In genomic region chr11:45087301-45087700, GRCh38 we compare ENCODE assay signal across 14 cellular contexts. TPM values are rescaled to one million over a fixed set of nuclear protein-coding genes. Genes with fewer than 3 reads are reported as not detected.
A peak's percentile ranks its signal among the peaks of the same experiment; 100 is the strongest.
DNase-seq lines count a peak whose midpoint lies in the region; ATAC-seq and TF ChIP-seq lines count a peak whose summit lies in the region.
"Had no signal": no experiment of that assay in that cellular context is flagged by ENCODE, and none has a peak within 500 bp of the region (broad histone marks: within the 10 kb centered on the region; RNA-seq: fewer than 3 reads in every experiment).

No MANE protein-coding gene starts in this region.

- ATAC-seq in stimulated activated memory B cell treated with anti-CD40 and anti-IgM and Interleukin-4, amounts not matched to agents 10 μg/mL and 1 μg/mL and 100 μg/mL, for 72 hours: peak; percentile 32
- ATAC-seq in natural killer cell (no peak), HG02588 (IDR thresholded peaks at IDR 0.05; ENCODE audit: unreplicated experiment) (no peak)

- TF ChIP-seq CTCF in esophagus squamous epithelium (IDR thresholded peaks at IDR 0.05): no peak
- no peak for TF ChIP-seq CTCF in natural killer cell (IDR thresholded peaks at IDR 0.05)

- H3K36me3 ChIP-seq in esophagus squamous epithelium: no peaks in the 10 kb centered on the region
- H3K36me3 ChIP-seq: upper lobe of left lung had no signal

- H3K4me1 ChIP-seq in esophagus squamous epithelium: peaks cover 27 to 71% (median 33%) of the 10 kb centered on the region in 3 donors

- peak overlapping the region; percentile 1 for H3K4me3 Mint-ChIP-seq in stimulated activated memory B cell treated with anti-CD40 and anti-IgM and Interleukin-4, amounts not matched to agents 10 μg/mL and 1 μg/mL and 100 μg/mL, for 72 hours
- H3K4me3 Mint-ChIP-seq in natural killer cell: no peak overlapping the region
- H3K4me3 Mint-ChIP-seq: nephron progenitor cell had no signal

- H3K4me3 ChIP-seq in esophagus squamous epithelium: no peak overlapping the region
- H3K4me3 ChIP-seq: upper lobe of left lung had no signal

- peak overlapping the region; percentile 68 for H3K27ac Mint-ChIP-seq in stimulated activated memory B cell treated with anti-CD40 and anti-IgM and Interleukin-4, amounts not matched to agents 10 μg/mL and 1 μg/mL and 100 μg/mL, for 72 hours
- H3K27ac Mint-ChIP-seq in natural killer cell: no peak overlapping the region

- peaks cover 46% of the 10 kb centered on the region for H3K4me1 Mint-ChIP-seq in stimulated activated memory B cell treated with anti-CD40 and anti-IgM and Interleukin-4, amounts not matched to agents 10 μg/mL and 1 μg/mL and 100 μg/mL, for 72 hours
- H3K4me1 Mint-ChIP-seq in natural killer cell: peaks cover 52 to 74% of the 10 kb centered on the region in 2 donors

- H3K9me3 Mint-ChIP-seq in stimulated activated memory B cell treated with anti-CD40 and anti-IgM and Interleukin-4, amounts not matched to agents 10 μg/mL and 1 μg/mL and 100 μg/mL, for 72 hours: no peaks in the 10 kb centered on the region
- H3K9me3 Mint-ChIP-seq in natural killer cell: no peaks in the 10 kb centered on the region
- H3K9me3 Mint-ChIP-seq: nephron progenitor cell had no signal

- peak overlapping the region; percentile 23 to 84 (median 61) for H3K27ac ChIP-seq in esophagus squamous epithelium

- peak; percentile 38 to 73 for DNase-seq in NCI-H524 (lab: John Stamatoyannopoulos, UW)
- no peak for DNase-seq in NCI-H524 treated with DMSO at 0.1 percent for 48 hours (lab: John Stamatoyannopoulos, UW)
- DNase-seq in NCI-H2171 treated with DMSO at 0.1 percent for 48 hours (lab: John Stamatoyannopoulos, UW): peak; percentile 88
- DNase-seq in esophagus squamous epithelium (lab: John Stamatoyannopoulos, UW): no peak
- DNase-seq in cortex of kidney (lab: John Stamatoyannopoulos, UW): no peak
- DNase-seq in natural killer cell: no peak
- DNase-seq: DMS79 treated with DMSO at 0.1 percent for 48 hours, islet precursor cell, NCI-H1105, nephron progenitor cell, T-helper 1 cell, upper lobe of left lung had no signal

- H3K27me3 ChIP-seq in esophagus squamous epithelium: no peaks in the 10 kb centered on the region
- H3K27me3 ChIP-seq: upper lobe of left lung had no signal

- no peaks in the 10 kb centered on the region for H3K36me3 Mint-ChIP-seq in stimulated activated memory B cell treated with anti-CD40 and anti-IgM and Interleukin-4, amounts not matched to agents 10 μg/mL and 1 μg/mL and 100 μg/mL, for 72 hours
- no peaks in the 10 kb centered on the region for H3K36me3 Mint-ChIP-seq in natural killer cell

- TF ChIP-seq POLR2A in esophagus squamous epithelium (IDR thresholded peaks at IDR 0.05): no peak

- intact Hi-C loops in esophagus squamous epithelium (cut with DNase I): no loop called here
- intact Hi-C loops in natural killer cell (cut with micrococcal nuclease): no loop called here

- no peaks in the 10 kb centered on the region for H3K27me3 Mint-ChIP-seq in stimulated activated memory B cell treated with anti-CD40 and anti-IgM and Interleukin-4, amounts not matched to agents 10 μg/mL and 1 μg/mL and 100 μg/mL, for 72 hours
- peaks cover 23 to 31% of the 10 kb centered on the region in 2 donors for H3K27me3 Mint-ChIP-seq in natural killer cell (ENCODE audit: low read depth in 2 of 2)

- WGBS in esophagus squamous epithelium, 2 donors: 57 to 69% methylated on average over 4 of the region's 4 CpGs

- H3K9me3 ChIP-seq in esophagus squamous epithelium: no peaks in the 10 kb centered on the region
- H3K9me3 ChIP-seq: upper lobe of left lung had no signal

RNA-seq across cellular contexts. Expression of gene PRDM11, which starts 59.1 kb away (rescaled TPM):
- total RNA-seq in esophagus squamous epithelium (10 to 100 TPM in 1 of 4 donors, 1 to 10 TPM in 3; 3.9 to 13.9 (median 5.1) TPM), natural killer cell (10 to 100 TPM; 10.3 to 14.7 (median 13.7) TPM)

Comparison
In these comparisons a context has a peak if more than half of its experiments do, and no peak if none do; other contexts are left out.
1. DNase-seq: peak in NCI-H524 (2 of 2) and NCI-H2171 treated with DMSO at 0.1 percent for 48 hours (single experiment); none in NCI-H524 treated with DMSO at 0.1 percent for 48 hours (single experiment), esophagus squamous epithelium (single experiment), cortex of kidney (single experiment) and natural killer cell (single experiment).